ENCODE assay signal across 8 cellular contexts in genomic region chr3:125682610-125683009, GRCh38.
A peak's percentile ranks its signal among the peaks of the same experiment; 100 is the strongest.
DNase-seq lines count a peak whose midpoint lies in the region; TF ChIP-seq lines count a peak whose summit lies in the region.
"Not testable (repeated sequence)": the region's sequence is repeated elsewhere in the genome, so short reads cannot be mapped to it uniquely, and the experiment has no call there.

No MANE protein-coding gene starts in this region.

- H3K4me3 Mint-ChIP-seq in MCF 10A (ENCODE audit: unreplicated experiment): not testable (repeated sequence)

- POLR2A ChIA-PET in MCF 10A (lab: Yijun Ruan, JAX): not testable (repeated sequence)

- not testable (repeated sequence) for BruUV-seq in MCF 10A (replicated peaks; lab: Mats Ljungman, UMichigan)

- H3K36me3 Mint-ChIP-seq in MCF 10A (ENCODE audit: insufficient read depth, unreplicated experiment): not testable (repeated sequence)

- H3K27me3 ChIP-seq in right atrium auricular region; muscle layer of colon (ENCODE audit: control insufficient read depth in 1 of 2, insufficient read depth in 2 of 2, low read length in 2 of 2); tibial artery: not testable (repeated sequence)

- not testable (repeated sequence) for H3K4me3 ChIP-seq in fibroblast of mammary gland (ENCODE audit: control insufficient read depth, low read depth, low read length); right atrium auricular region; muscle layer of colon (ENCODE audit: low read depth in 1 of 2, low read length in 2 of 2); tibial artery

- H3K9me3 ChIP-seq in right atrium auricular region; muscle layer of colon (ENCODE audit: low read length); tibial artery: not testable (repeated sequence)

- not testable (repeated sequence) for H3K9ac ChIP-seq in muscle layer of colon (ENCODE audit: low read length)

- not testable (repeated sequence) for H3K36me3 ChIP-seq in right atrium auricular region; muscle layer of colon (ENCODE audit: insufficient read depth, low read length); tibial artery

- H3K27ac Mint-ChIP-seq in MCF 10A (ENCODE audit: low read depth, unreplicated experiment): not testable (repeated sequence)

- not testable (repeated sequence) for H3K9me3 Mint-ChIP-seq in MCF 10A (ENCODE audit: unreplicated experiment)

- peak; percentile 50 for DNase-seq in EL
- DNase-seq in M059J (ENCODE audit: low read depth): peak; percentile 41
- DNase-seq in MCF 10A (ENCODE audit: unreplicated experiment): peak; percentile 36
- DNase-seq in fibroblast of mammary gland (ENCODE audit: low read depth): peak; percentile 84
- DNase-seq in right atrium auricular region (ENCODE audit: low spot score): peak; percentile 69
- peak; percentile 16 for DNase-seq in renal cortical epithelial cell (ENCODE audit: low read depth)
- DNase-seq in tibial artery: peak in 1 of 2 donors; percentile 23

- not testable (repeated sequence) for H3K4me1 Mint-ChIP-seq in MCF 10A (ENCODE audit: insufficient read depth, unreplicated experiment)

- intact Hi-C loops in MCF 10A (cut with micrococcal nuclease); tibial artery (cut with DNase I; ENCODE audit: low total_unique reads): not testable (repeated sequence)

- H3K4me1 ChIP-seq in right atrium auricular region (peaks cover 0 to 17% of the 10 kb centered on the region in 2 donors), muscle layer of colon (ENCODE audit: insufficient read depth, low read length) (peaks cover 15% of the 10 kb centered on the region), tibial artery (peaks cover 0 to 28% (median 16%) of the 10 kb centered on the region in 4 donors)

- H3K27ac ChIP-seq in right atrium auricular region: peak overlapping the region in 1 of 2 donors; percentile 56
- H3K27ac ChIP-seq in muscle layer of colon (ENCODE audit: low read depth, low read length): peak overlapping the region; percentile 28
- H3K27ac ChIP-seq in tibial artery: peak overlapping the region; percentile 49 to 59

- H3K27me3 Mint-ChIP-seq in MCF 10A (ENCODE audit: insufficient read depth, unreplicated experiment): not testable (repeated sequence)

- CTCF ChIA-PET in MCF 10A (lab: Yijun Ruan, JAX): not testable (repeated sequence)

- TF ChIP-seq CTCF in MCF 10A (IDR thresholded peaks at IDR 0.05; ENCODE audit: unreplicated experiment); fibroblast of mammary gland (conservative IDR thresholded peaks at IDR 0.05; ENCODE audit: control insufficient read depth, insufficient read depth, low read depth, low read length); right atrium auricular region (IDR thresholded peaks at IDR 0.05); tibial artery (IDR thresholded peaks at IDR 0.05): not testable (repeated sequence)
